In genomic region chr18:44681611-44682010, GRCh38 we compare ENCODE assay signal across 8 cellular contexts. TPM values are rescaled to one million over a fixed set of nuclear protein-coding genes. Genes with fewer than 3 reads are reported as not detected.
DNase-seq lines count a peak whose midpoint lies in the region; TF ChIP-seq lines count a peak whose summit lies in the region.
"Had no signal": no experiment of that assay in that cellular context is flagged by ENCODE, and none has a peak within 500 bp of the region (broad histone marks: within the 10 kb centered on the region; RNA-seq: fewer than 3 reads in every experiment).

No MANE protein-coding gene starts in this region.

- H3K9ac ChIP-seq in OCI-LY3 (ENCODE audit: low read length) = peak overlapping the region; percentile 98

- TF ChIP-seq POLR2A in spleen (IDR thresholded peaks at IDR 0.05) = no peak

- 14% methylated on average over 5 of the region's 5 CpGs for WGBS in hepatocyte (ENCODE audit: low lambda C conversion rate, missing lambda C conversion rate)
- WGBS in spleen, 5 donors = 8 to 14% (median 9%) methylated on average over 5 of the region's 5 CpGs

- no peak for DNase-seq in GM12865 (ENCODE audit: low read depth)
- DNase-seq in hepatocyte (ENCODE audit: low spot score) = no peak
- DNase-seq in spleen = no peak
- DNase-seq in ecto neural progenitor cell (ENCODE audit: low spot score) = no peak
- no peak for DNase-seq in activated CD8-positive, alpha-beta memory T cell treated with anti-CD3 and anti-CD28 coated beads, Interleukin-2, amount 50 U/mL, for 48 hours
- no peak for DNase-seq in globus pallidus (ENCODE audit: low spot score)
- DNase-seq: cortex of kidney had no signal

- intact Hi-C loops in spleen (cut with DNase I; ENCODE audit: low total_unique reads) = loop anchor here (10.0 kb wide), 1 partner anchor 183 kb away; no protein-coding TSS in a partner anchor

- no peaks in the 10 kb centered on the region for H3K9me2 ChIP-seq in hepatocyte (replicated peaks; ENCODE audit: insufficient read depth)

- H3K79me2 ChIP-seq in OCI-LY3 (ENCODE audit: low read length) = peaks cover 53% of the 10 kb centered on the region
- H3K79me2 ChIP-seq in hepatocyte = peaks cover 64% of the 10 kb centered on the region

- H2AFZ ChIP-seq in OCI-LY3 (ENCODE audit: low read depth, low read length) = no peak overlapping the region
- H2AFZ ChIP-seq in hepatocyte = no peak overlapping the region

- H3K27ac ChIP-seq in OCI-LY3 (ENCODE audit: low read length) = no peak overlapping the region
- peak overlapping the region; percentile 99 for H3K27ac ChIP-seq in hepatocyte
- peak overlapping the region in 7 of 8 donors; percentile 17 to 98 (median 96) for H3K27ac ChIP-seq in spleen

- H3K4me2 ChIP-seq in OCI-LY3 (ENCODE audit: low read length) (peak overlapping the region; percentile 95), hepatocyte (peak overlapping the region; percentile 88)

- H3K4me1 ChIP-seq in OCI-LY3 (ENCODE audit: low read length) = peaks cover 31% of the 10 kb centered on the region
- H3K4me1 ChIP-seq in hepatocyte (ENCODE audit: insufficient read depth) = peaks cover 16% of the 10 kb centered on the region
- H3K4me1 ChIP-seq in spleen = peaks cover 6 to 74% (median 51%) of the 10 kb centered on the region in 6 donors

- TF ChIP-seq CTCF in GM12865 (IDR thresholded peaks at IDR 0.05; ENCODE audit: insufficient read depth, low read depth, low read length, missing control alignments) (no peak), OCI-LY3 (IDR thresholded peaks at IDR 0.05; ENCODE audit: low read depth, low read length) (no peak), hepatocyte (IDR thresholded peaks at IDR 0.05; ENCODE audit: poor library complexity) (no peak), spleen (IDR thresholded peaks at IDR 0.05 in 8 of 11, conservative IDR thresholded peaks at IDR 0.05 in 3 of 11) (no peak)

- H3K4me3 ChIP-seq in GM12865 (ENCODE audit: low read depth, low read length) = peak overlapping the region; percentile 67
- peak overlapping the region; percentile 83 for H3K4me3 ChIP-seq in OCI-LY3 (ENCODE audit: low read length)
- H3K4me3 ChIP-seq in hepatocyte = peak overlapping the region; percentile 97
- peak overlapping the region; percentile 62 to 94 (median 72) for H3K4me3 ChIP-seq in spleen

- H4K20me1 ChIP-seq in OCI-LY3 (ENCODE audit: insufficient read depth, low read length) = no peaks in the 10 kb centered on the region
- H4K20me1 ChIP-seq in hepatocyte (ENCODE audit: insufficient read depth, poor library complexity, severe bottlenecking) = no peaks in the 10 kb centered on the region

- H3K36me3 ChIP-seq in OCI-LY3 (replicated peaks; ENCODE audit: low read depth, low read length) (no peaks in the 10 kb centered on the region), hepatocyte (replicated peaks; ENCODE audit: insufficient read depth, low read depth) (no peaks in the 10 kb centered on the region), spleen (no peaks in the 10 kb centered on the region)

- peaks cover 3% of the 10 kb centered on the region for H3K27me3 ChIP-seq in OCI-LY3 (ENCODE audit: low read depth, low read length)
- H3K27me3 ChIP-seq in hepatocyte = no peaks in the 10 kb centered on the region
- H3K27me3 ChIP-seq in spleen (replicated peaks in 1 of 7) = peaks cover 0 to 33% (median 3%) of the 10 kb centered on the region in 7 donors

- H3K9me3 ChIP-seq in OCI-LY3 (ENCODE audit: insufficient read depth, low read length) (no peaks in the 10 kb centered on the region), hepatocyte (ENCODE audit: low read depth) (no peaks in the 10 kb centered on the region), spleen (no peaks in the 10 kb centered on the region)

RNA-seq across cellular contexts. Expression of gene SETBP1, which starts 0.9 kb away (rescaled TPM):
- total RNA-seq in hepatocyte (20.1 and 21.1 TPM in 2 replicates), spleen (10 to 100 TPM; 24.2 to 50.7 (median 39.8) TPM)
- polyA plus RNA-seq in hepatocyte (8.6 and 10.3 TPM in 2 replicates), spleen (1 to 10 TPM; 2.0 to 3.7 (median 3.4) TPM)
